31 cellular contexts compared by ENCODE assay signal in genomic region chr10:97779975-97780374, GRCh38. TPM values are rescaled to one million over a fixed set of nuclear protein-coding genes. Genes with fewer than 3 reads are reported as not detected.
"Had no signal": no experiment of that assay in that cellular context is flagged by ENCODE, and none has a peak within 500 bp of the region (broad histone marks: within the 10 kb centered on the region; RNA-seq: fewer than 3 reads in every experiment).

No MANE protein-coding gene starts in this region.

- FAIRE-seq: astrocyte, urothelium cell line had no signal

- H3K4me3 Mint-ChIP-seq: activated CD4-positive, alpha-beta T cell treated with anti-CD3 and anti-CD28 coated beads for 36 hours; activated T-helper 1 cell treated with anti-CD3 and anti-CD28 coated beads, Interleukin-12 subunit alpha, Interleukin-12 subunit beta, Interleukin-2, Interleukin-4 antibody, amounts not matched to agents 30 ng/mL and 10 ng/mL and 1 ng/mL, durations not matched to agents 14 hours and 24 hours and 36 hours; effector memory CD8-positive, alpha-beta T cell; memory B cell; natural killer cell; neural progenitor cell; T-helper 2 cell treated with Interferon-gamma antibody and Interleukin-4, amounts not matched to agents 5 μg/mL and 100 μg/mL, for 36 hours had no signal

- ATAC-seq: activated CD4-positive, alpha-beta T cell treated with anti-CD3 and anti-CD28 coated beads for 36 hours; effector memory CD8-positive, alpha-beta T cell; gastroesophageal sphincter; natural killer cell had no signal

- H3K36me3 Mint-ChIP-seq: activated naive CD4-positive, alpha-beta T cell treated with anti-CD3 and anti-CD28 coated beads, Interleukin-2, amount 50 U/mL, for 24 hours; memory B cell; natural killer cell; neural progenitor cell had no signal

- H3K9me3 ChIP-seq: gastroesophageal sphincter, right atrium auricular region, spleen, transverse colon had no signal

- H2AFZ ChIP-seq: hepatocyte, parathyroid adenoma had no signal

- H3K27me3 ChIP-seq: hepatocyte, neural progenitor cell, right atrium auricular region, transverse colon had no signal

- H3K9ac ChIP-seq: neural progenitor cell, parathyroid adenoma had no signal

- H3K27ac ChIP-seq: hepatocyte, neural progenitor cell, parathyroid adenoma, spleen, transverse colon had no signal

- H3K4me1 Mint-ChIP-seq: memory B cell had no signal

- H3K79me2 ChIP-seq: hepatocyte, parathyroid adenoma had no signal

- H3K27ac Mint-ChIP-seq: activated CD4-positive, alpha-beta T cell treated with anti-CD3 and anti-CD28 coated beads for 36 hours; activated T-helper 1 cell treated with anti-CD3 and anti-CD28 coated beads, Interleukin-12 subunit alpha, Interleukin-12 subunit beta, Interleukin-2, Interleukin-4 antibody, amounts not matched to agents 30 ng/mL and 10 ng/mL and 1 ng/mL, durations not matched to agents 14 hours and 24 hours and 36 hours; memory B cell; natural killer cell; T-helper 2 cell treated with Interferon-gamma antibody and Interleukin-4, amounts not matched to agents 5 μg/mL and 100 μg/mL, for 36 hours had no signal

- H3K36me3 ChIP-seq: gastroesophageal sphincter, neural progenitor cell, right atrium auricular region, spleen, transverse colon had no signal

- H3K27me3 Mint-ChIP-seq: activated CD4-positive, alpha-beta T cell treated with anti-CD3 and anti-CD28 coated beads for 36 hours; activated naive CD4-positive, alpha-beta T cell treated with anti-CD3 and anti-CD28 coated beads, Interleukin-2, amount 50 U/mL, for 24 hours; effector memory CD8-positive, alpha-beta T cell had no signal

- H3K9me3 Mint-ChIP-seq: activated naive CD4-positive, alpha-beta T cell treated with anti-CD3 and anti-CD28 coated beads, Interleukin-2, amount 50 U/mL, for 24 hours; activated T-helper 1 cell treated with anti-CD3 and anti-CD28 coated beads, Interleukin-12 subunit alpha, Interleukin-12 subunit beta, Interleukin-2, Interleukin-4 antibody, amounts not matched to agents 30 ng/mL and 10 ng/mL and 1 ng/mL, durations not matched to agents 14 hours and 24 hours and 36 hours; effector memory CD8-positive, alpha-beta T cell; memory B cell; natural killer cell; neural progenitor cell; T-helper 2 cell treated with Interferon-gamma antibody and Interleukin-4, amounts not matched to agents 5 μg/mL and 100 μg/mL, for 36 hours had no signal

- H3K4me3 ChIP-seq: gastroesophageal sphincter, hepatocyte, neural progenitor cell, right atrium auricular region, spleen, transverse colon had no signal

- H3K4me1 ChIP-seq: parathyroid adenoma had no signal

- DNase-seq: activated CD4-positive, alpha-beta T cell treated with anti-CD3 and anti-CD28 coated beads for 36 hours; activated CD4-positive, alpha-beta T cell treated with anti-CD3 and anti-CD28 coated beads, Interleukin-2, amount 50 U/mL, for 4 hours; activated CD4-positive, CD25-positive, alpha-beta regulatory T cell; activated CD8-positive, alpha-beta memory T cell treated with anti-CD3 and anti-CD28 coated beads, Interleukin-2, amount 50 U/mL, for 4 hours; activated effector memory CD4-positive, alpha-beta T cell treated with anti-CD3 and anti-CD28 coated beads, Interleukin-2, amount 50 U/mL, for 16 hours; activated T-cell treated with anti-CD3 and anti-CD28 coated beads, Interleukin-2, amount 50 U/mL, for 1 hour; amniotic stem cell; caudate nucleus; cortex of kidney; effector memory CD8-positive, alpha-beta T cell; islet precursor cell; natural killer cell; occipital lobe; spleen; stimulated activated naive CD4-positive, alpha-beta T cell treated with Interleukin-2 at 50 U/mL for 16 hours; T-helper 1 cell; transverse colon had no signal

RNA-seq across cellular contexts. Expression of gene SFRP5, which starts 8.2 kb away (rescaled TPM):
- total RNA-seq: activated CD4-positive, alpha-beta T cell treated with anti-CD3 and anti-CD28 coated beads for 36 hours; activated T-helper 1 cell treated with anti-CD3 and anti-CD28 coated beads, Interleukin-12 subunit alpha, Interleukin-12 subunit beta, Interleukin-2, Interleukin-4 antibody, amounts not matched to agents 30 ng/mL and 10 ng/mL and 1 ng/mL, durations not matched to agents 14 hours and 24 hours and 36 hours; fibroblast of lung; fibroblast of villous mesenchyme; natural killer cell; pulmonary artery endothelial cell; spleen had no signal
- polyA plus RNA-seq: fibroblast of lung had no signal
